Comparison of ENCODE assay signal across 9 cellular contexts in the genomic region with DNA sequence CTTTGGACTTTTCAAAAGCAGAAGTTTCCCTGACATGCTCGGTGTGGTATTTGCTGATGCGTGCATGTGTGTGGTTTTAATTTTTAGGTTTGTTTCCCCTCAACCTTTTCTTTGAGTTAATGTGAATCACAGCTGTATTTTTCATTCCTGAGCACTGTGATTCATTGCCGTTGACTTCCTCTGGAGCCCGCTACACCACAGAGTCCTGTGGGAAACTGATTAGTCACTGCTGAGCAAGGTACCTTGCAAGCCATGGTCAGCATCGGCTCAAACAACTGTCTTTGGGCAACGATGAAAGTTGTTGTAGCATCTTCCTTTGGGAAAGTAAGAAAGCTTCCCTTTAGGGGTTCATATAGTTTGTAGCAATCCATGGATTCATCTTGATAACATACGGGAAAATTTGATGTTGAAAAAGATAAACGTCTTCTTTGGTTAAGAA. TPM values are rescaled to one million over a fixed set of nuclear protein-coding genes. Genes with fewer than 3 reads are reported as not detected.
A peak's percentile ranks its signal among the peaks of the same experiment; 100 is the strongest.
DNase-seq lines count a peak whose midpoint lies in the region; ATAC-seq and TF ChIP-seq lines count a peak whose summit lies in the region.
"Had no signal": no experiment of that assay in that cellular context is flagged by ENCODE, and none has a peak within 500 bp of the region (broad histone marks: within the 10 kb centered on the region; RNA-seq: fewer than 3 reads in every experiment).

No MANE protein-coding gene starts in this region.

- DNase-seq in H4 (ENCODE audit: low spot score) (peak; percentile 95), SK-N-SH (no peak), germinal center (ENCODE audit: low spot score) (peak; percentile 48), C1 segment of cervical spinal cord (lab: John Stamatoyannopoulos, UW) (no peak), NCI-H146 (lab: John Stamatoyannopoulos, UW) (no peak)

- POLR2A ChIA-PET in SK-N-SH (lab: Yijun Ruan, JAX): no interaction called here

- H3K9ac ChIP-seq in SK-N-SH: peak overlapping the region; percentile 66; the same call in 1 of the 2 replicates

- H3K79me2 ChIP-seq in SK-N-SH (ENCODE audit: insufficient read depth): no peaks in the 10 kb centered on the region

- peak; percentile 18 to 93; a peak in 2 of 4 replicates for TF ChIP-seq EP300 in SK-N-SH (IDR thresholded peaks at IDR 0.05; ENCODE audit: borderline replicate concordance in 1 of 2, low read depth in 1 of 2, low read length in 1 of 2)

- no peaks in the 10 kb centered on the region for H3K9me3 ChIP-seq in SK-N-SH

- no peak; the same call in 1 of the 2 replicates for TF ChIP-seq CTCF in SK-N-SH (IDR thresholded peaks at IDR 0.05)

- H3K4me1 ChIP-seq in SK-N-SH (ENCODE audit: control insufficient read depth in 1 of 2, insufficient read depth in 2 of 2, low read depth in 1 of 2, low read length in 1 of 2): peaks cover 0 to 18% of the 10 kb centered on the region in 2 experiments

- H4K20me1 ChIP-seq in SK-N-SH (ENCODE audit: insufficient read depth): no peaks in the 10 kb centered on the region

- H3K4me3 ChIP-seq in SK-N-SH (ENCODE audit: low read depth in 2 of 2, low read length in 1 of 2): no peak overlapping the region; a peak in 1 of 4 replicates
- H3K4me3 ChIP-seq in skin epidermis: no peak overlapping the region
- H3K4me3 ChIP-seq: K562 had no signal

- TF ChIP-seq RAD21 in SK-N-SH (IDR thresholded peaks at IDR 0.05; ENCODE audit: low read length): no peak; the same call in 1 of the 2 replicates

- WGBS in SK-N-SH (ENCODE audit: low lambda C conversion rate): 3% methylated on average over 8 of the region's 8 CpGs

- peak overlapping the region; percentile 58 to 99; a peak in 3 of 4 replicates for H3K27ac ChIP-seq in SK-N-SH (ENCODE audit: low read depth in 2 of 2, low read length in 1 of 2)
- H3K27ac ChIP-seq in skin epidermis: peak overlapping the region in 11 of 21 experiments; percentile 5 to 85 (median 54)

- H3K36me3 ChIP-seq in SK-N-SH (replicated peaks in 1 of 2; ENCODE audit: control insufficient read depth in 1 of 2, insufficient read depth in 2 of 2, low read length in 1 of 2): peaks cover 0 to 6% of the 10 kb centered on the region in 2 experiments

- H3K4me2 ChIP-seq in SK-N-SH: peak overlapping the region; percentile 39

- ATAC-seq in HG02759 (IDR thresholded peaks at IDR 0.05; ENCODE audit: unreplicated experiment) (no peak), HG02798 (IDR thresholded peaks at IDR 0.05; ENCODE audit: poor library complexity, unreplicated experiment) (no peak)
- ATAC-seq: K562 had no signal

- H3K9me2 ChIP-seq in SK-N-SH: no peaks in the 10 kb centered on the region

- H3F3A ChIP-seq in SK-N-SH (replicated peaks; ENCODE audit: insufficient read depth): peaks cover 22% of the 10 kb centered on the region

- H2AFZ ChIP-seq in SK-N-SH (ENCODE audit: low read depth): no peak overlapping the region

- CTCF ChIA-PET in SK-N-SH (lab: Yijun Ruan, JAX): no interaction called here

- no peaks in the 10 kb centered on the region for H3K27me3 ChIP-seq in SK-N-SH (ENCODE audit: insufficient read depth)

TF ChIP-seq in SK-N-SH, 30 proteins besides CTCF, POLR2A, EP300 and RAD21 (continues in another document):
- TF ChIP-seq YY1 (IDR thresholded peaks at IDR 0.05; ENCODE audit: low read depth) (no peak), JUND (IDR thresholded peaks at IDR 0.05) (peak; percentile 90), RFX5 (IDR thresholded peaks at IDR 0.05; ENCODE audit: low read length) (no peak), ZBTB33 (IDR thresholded peaks at IDR 0.05; ENCODE audit: borderline replicate concordance, low read depth) (peak; percentile 41; the same call in 1 of the 2 replicates), FOXM1 (IDR thresholded peaks at IDR 0.05; ENCODE audit: low read depth) (0 out of 2 replicates have a peak, but pooled peaks have one; percentile 54), SIN3A (IDR thresholded peaks at IDR 0.05; ENCODE audit: borderline replicate concordance, low read depth, low read length) (peak; percentile 53; the same call in 1 of the 2 replicates), TEAD4 (IDR thresholded peaks at IDR 0.05; ENCODE audit: borderline replicate concordance, insufficient read depth) (peak; percentile 72; the same call in 1 of the 2 replicates), MEF2A (IDR thresholded peaks at IDR 0.05; ENCODE audit: borderline replicate concordance, low read depth) (0 out of 2 replicates have a peak, but pooled peaks have one; percentile 21), SMC3 (IDR thresholded peaks at IDR 0.05; ENCODE audit: low read depth, low read length) (no peak), MXI1 (IDR thresholded peaks at IDR 0.05; ENCODE audit: low read depth, low read length) (no peak), REST (IDR thresholded peaks at IDR 0.05; ENCODE audit: low read depth, low read length) (0 out of 2 replicates have a peak, but pooled peaks have one; percentile 45), GATA2 (CRISPR knock-in tag; IDR thresholded peaks at IDR 0.05) (no peak), CHD2 (IDR thresholded peaks at IDR 0.05; ENCODE audit: low read length, partially characterized antibody) (no peak), GABPA (IDR thresholded peaks at IDR 0.05; ENCODE audit: low read depth) (peak; percentile 7; the same call in 1 of the 2 replicates), NFIC (IDR thresholded peaks at IDR 0.05; ENCODE audit: borderline replicate concordance) (peak; percentile 75; the same call in 1 of the 2 replicates), IRF3 (IDR thresholded peaks at IDR 0.05; ENCODE audit: low read depth, low read length) (no peak), POLR2AphosphoS5 (IDR thresholded peaks at IDR 0.05; ENCODE audit: low read depth, low read length) (peak; percentile 57; the same call in 1 of the 2 replicates), FOSL2 (IDR thresholded peaks at IDR 0.05; ENCODE audit: borderline replicate concordance, low read depth) (peak; percentile 96), RXRA (IDR thresholded peaks at IDR 0.05; ENCODE audit: borderline replicate concordance, low read depth) (peak; percentile 72; the same call in 1 of the 2 replicates), ELF1 (IDR thresholded peaks at IDR 0.05) (no peak)
- TF ChIP-seq, protein P1, sequence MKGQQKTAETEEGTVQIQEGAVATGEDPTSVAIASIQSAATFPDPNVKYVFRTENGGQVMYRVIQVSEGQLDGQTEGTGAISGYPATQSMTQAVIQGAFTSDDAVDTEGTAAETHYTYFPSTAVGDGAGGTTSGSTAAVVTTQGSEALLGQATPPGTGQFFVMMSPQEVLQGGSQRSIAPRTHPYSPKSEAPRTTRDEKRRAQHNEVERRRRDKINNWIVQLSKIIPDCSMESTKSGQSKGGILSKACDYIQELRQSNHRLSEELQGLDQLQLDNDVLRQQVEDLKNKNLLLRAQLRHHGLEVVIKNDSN (IDR thresholded peaks at IDR 0.05; ENCODE audit: borderline replicate concordance, low read depth): no peak

RNA-seq across cellular contexts. Expression of gene RIN2, which starts 57.5 kb away (rescaled TPM):
- 13.7 and 18.5 TPM in 2 replicates for total RNA-seq in H4 (2014; rRNA removed; shearing (Covaris generic))
- 6.3 and 6.8 TPM in 2 replicates for polyA plus RNA-seq in SK-N-SH (2012; rRNA removed)
- polyA plus RNA-seq in SK-N-SH (2012; cell fraction: cytosol; rRNA removed): 4.6 and 6.0 TPM in 2 replicates
- polyA plus RNA-seq in SK-N-SH (2012; cell fraction: nucleus; rRNA removed): 8.6 and 11.2 TPM in 2 replicates
- polyA plus RNA-seq: K562 had no signal

Comparison
In these comparisons a context has a peak if more than half of its experiments do, and no peak if none do; other contexts are left out.
1. DNase-seq: peak in H4 (single experiment) and germinal center (single experiment); none in SK-N-SH (single experiment), C1 segment of cervical spinal cord (0 of 14) and NCI-H146 (single experiment).